ENCODE assay signal across 13 cellular contexts in genomic region chr5:73233053-73233460, GRCh38.
DNase-seq lines count a peak whose midpoint lies in the region; ATAC-seq and TF ChIP-seq lines count a peak whose summit lies in the region.
"Had no signal": no experiment of that assay in that cellular context is flagged by ENCODE, and none has a peak within 500 bp of the region (broad histone marks: within the 10 kb centered on the region; RNA-seq: fewer than 3 reads in every experiment).

No MANE protein-coding gene starts in this region.

- H3K27me3 Mint-ChIP-seq in naive B cell = peaks cover 59 to 84% (median 83%) of the 10 kb centered on the region in 3 donors

- H3K9me3 Mint-ChIP-seq in naive B cell = no peaks in the 10 kb centered on the region

- H3K4me3 ChIP-seq in SK-N-SH (ENCODE audit: low read depth in 2 of 2, low read length in 1 of 2) (no peak overlapping the region; a peak in 1 of 4 replicates), suprapubic skin (peak overlapping the region; percentile 42)

- H3K4me3 Mint-ChIP-seq in naive B cell = peak overlapping the region in 7 of 8 donors; percentile 18 to 83 (median 68)

- H3K9ac ChIP-seq in SK-N-SH = no peak overlapping the region

- CTCF ChIA-PET in SK-N-SH (lab: Yijun Ruan, JAX) = interaction anchor here (0.6 to 9.0 kb wide), 6 partner anchors 8 to 218 kb away, joined by 3 to 90 read pairs (median 4); partner anchors contain the start of gene FOXD1

- no peaks in the 10 kb centered on the region for H3K9me3 ChIP-seq in SK-N-SH
- no peaks in the 10 kb centered on the region for H3K9me3 ChIP-seq in suprapubic skin

- H3K4me1 ChIP-seq in SK-N-SH (ENCODE audit: control insufficient read depth in 1 of 2, insufficient read depth in 2 of 2, low read depth in 1 of 2, low read length in 1 of 2) = peaks cover 0 to 17% of the 10 kb centered on the region in 2 experiments; a peak in 2 of 4 replicates
- peaks cover 25% of the 10 kb centered on the region for H3K4me1 ChIP-seq in suprapubic skin

- no peak overlapping the region for H3K27ac ChIP-seq in SK-N-SH (ENCODE audit: low read depth in 2 of 2, low read length in 1 of 2)
- no peak overlapping the region for H3K27ac ChIP-seq in suprapubic skin

- no peak for TF ChIP-seq CTCF in SK-N-SH (IDR thresholded peaks at IDR 0.05)
- no peak for TF ChIP-seq CTCF in suprapubic skin (IDR thresholded peaks at IDR 0.05)

- H2AFZ ChIP-seq in SK-N-SH (ENCODE audit: low read depth) = peak overlapping the region; percentile 92; the same call in 1 of the 2 replicates

- H3K4me1 Mint-ChIP-seq in naive B cell = peaks cover 9 to 29% (median 28%) of the 10 kb centered on the region in 3 donors

- H3K27ac Mint-ChIP-seq in naive B cell = peak overlapping the region in 1 of 6 donors; percentile 44

- no peaks in the 10 kb centered on the region for H3K9me2 ChIP-seq in SK-N-SH

- no peaks in the 10 kb centered on the region for H3K36me3 ChIP-seq in SK-N-SH (replicated peaks in 1 of 2; ENCODE audit: control insufficient read depth in 1 of 2, insufficient read depth in 2 of 2, low read length in 1 of 2)
- H3K36me3 ChIP-seq in suprapubic skin = no peaks in the 10 kb centered on the region

- no peak for TF ChIP-seq RAD21 in SK-N-SH (IDR thresholded peaks at IDR 0.05; ENCODE audit: low read length)

- H4K20me1 ChIP-seq in SK-N-SH (ENCODE audit: insufficient read depth) = no peaks in the 10 kb centered on the region

- H3F3A ChIP-seq in SK-N-SH (replicated peaks; ENCODE audit: insufficient read depth) = peaks cover 16% of the 10 kb centered on the region

- H3K27me3 ChIP-seq in SK-N-SH (ENCODE audit: insufficient read depth) (no peaks in the 10 kb centered on the region), suprapubic skin (peaks cover 54% of the 10 kb centered on the region)

- 0 out of 2 replicates have a peak overlapping the region, but pooled peaks have one; percentile 63 for H3K4me2 ChIP-seq in SK-N-SH

- 20% methylated on average over 1 of the region's 17 CpGs for WGBS in SK-N-SH (ENCODE audit: low lambda C conversion rate)
- 42% methylated on average over 5 of the region's 17 CpGs for WGBS in suprapubic skin

- no peaks in the 10 kb centered on the region for H3K79me2 ChIP-seq in SK-N-SH (ENCODE audit: insufficient read depth)

- DNase-seq in SK-N-SH = no peak
- DNase-seq in ecto neural progenitor cell (ENCODE audit: low spot score) = peak; percentile 76
- no peak for DNase-seq in naive B cell
- DNase-seq in suprapubic skin (ENCODE audit: low spot score in 2 of 2) = no peak
- DNase-seq in NCI-H2171 treated with DMSO at 0.1 percent for 48 hours (lab: John Stamatoyannopoulos, UW) = no peak
- no peak for DNase-seq in DMS79 treated with DMSO at 0.1 percent for 48 hours (lab: John Stamatoyannopoulos, UW)
- DNase-seq in OCI-M1 (lab: John Stamatoyannopoulos, UW) = no peak
- DNase-seq: activated gamma-delta T cell, GDM1, left colon, NCI-H1105, T-helper 9 cell had no signal

- H3K36me3 Mint-ChIP-seq in naive B cell = no peaks in the 10 kb centered on the region

- ATAC-seq in SK-N-SH treated with all-trans-retinoic acid at 6 μM for 48 hours (no peak), naive B cell (ENCODE audit: low read depth in 2 of 2) (no peak)

- TF ChIP-seq EP300 in SK-N-SH (IDR thresholded peaks at IDR 0.05; ENCODE audit: borderline replicate concordance in 1 of 2, low read depth in 1 of 2, low read length in 1 of 2) (no peak), suprapubic skin (IDR thresholded peaks at IDR 0.05) (no peak)

- POLR2A ChIA-PET in SK-N-SH (lab: Yijun Ruan, JAX) = no interaction called here

- TF ChIP-seq POLR2A in suprapubic skin (IDR thresholded peaks at IDR 0.05) = no peak

TF ChIP-seq in SK-N-SH, 30 proteins besides CTCF, POLR2A, EP300 and RAD21:
- TF ChIP-seq ELF1 (IDR thresholded peaks at IDR 0.05) = no peak
- TF ChIP-seq NFIC (IDR thresholded peaks at IDR 0.05; ENCODE audit: borderline replicate concordance) = no peak
- TF ChIP-seq GABPA (IDR thresholded peaks at IDR 0.05; ENCODE audit: low read depth) = no peak
- no peak for TF ChIP-seq NRF1 (IDR thresholded peaks at IDR 0.05; ENCODE audit: low read depth, low read length)
- TF ChIP-seq TCF12 (IDR thresholded peaks at IDR 0.05) = no peak
- TF ChIP-seq POLR2AphosphoS5 (IDR thresholded peaks at IDR 0.05; ENCODE audit: low read depth, low read length) = no peak
- TF ChIP-seq MXI1 (IDR thresholded peaks at IDR 0.05; ENCODE audit: low read depth, low read length) = no peak

TF ChIP-seq in SK-N-SH treated with all-trans-retinoic acid at 6 μM for 48 hours, 23 proteins besides CTCF, POLR2A, EP300 and RAD21 (continues in another document):
- no peak for TF ChIP-seq ESRRG (CRISPR knock-in tag; IDR thresholded peaks at IDR 0.05)
- TF ChIP-seq BACH2 (CRISPR knock-in tag; IDR thresholded peaks at IDR 0.05; ENCODE audit: borderline replicate concordance) = no peak
- TF ChIP-seq, protein P1, sequence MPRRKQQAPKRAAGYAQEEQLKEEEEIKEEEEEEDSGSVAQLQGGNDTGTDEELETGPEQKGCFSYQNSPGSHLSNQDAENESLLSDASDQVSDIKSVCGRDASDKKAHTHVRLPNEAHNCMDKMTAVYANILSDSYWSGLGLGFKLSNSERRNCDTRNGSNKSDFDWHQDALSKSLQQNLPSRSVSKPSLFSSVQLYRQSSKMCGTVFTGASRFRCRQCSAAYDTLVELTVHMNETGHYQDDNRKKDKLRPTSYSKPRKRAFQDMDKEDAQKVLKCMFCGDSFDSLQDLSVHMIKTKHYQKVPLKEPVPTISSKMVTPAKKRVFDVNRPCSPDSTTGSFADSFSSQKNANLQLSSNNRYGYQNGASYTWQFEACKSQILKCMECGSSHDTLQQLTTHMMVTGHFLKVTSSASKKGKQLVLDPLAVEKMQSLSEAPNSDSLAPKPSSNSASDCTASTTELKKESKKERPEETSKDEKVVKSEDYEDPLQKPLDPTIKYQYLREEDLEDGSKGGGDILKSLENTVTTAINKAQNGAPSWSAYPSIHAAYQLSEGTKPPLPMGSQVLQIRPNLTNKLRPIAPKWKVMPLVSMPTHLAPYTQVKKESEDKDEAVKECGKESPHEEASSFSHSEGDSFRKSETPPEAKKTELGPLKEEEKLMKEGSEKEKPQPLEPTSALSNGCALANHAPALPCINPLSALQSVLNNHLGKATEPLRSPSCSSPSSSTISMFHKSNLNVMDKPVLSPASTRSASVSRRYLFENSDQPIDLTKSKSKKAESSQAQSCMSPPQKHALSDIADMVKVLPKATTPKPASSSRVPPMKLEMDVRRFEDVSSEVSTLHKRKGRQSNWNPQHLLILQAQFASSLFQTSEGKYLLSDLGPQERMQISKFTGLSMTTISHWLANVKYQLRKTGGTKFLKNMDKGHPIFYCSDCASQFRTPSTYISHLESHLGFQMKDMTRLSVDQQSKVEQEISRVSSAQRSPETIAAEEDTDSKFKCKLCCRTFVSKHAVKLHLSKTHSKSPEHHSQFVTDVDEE (CRISPR knock-in tag; IDR thresholded peaks at IDR 0.05) = no peak
- no peak for TF ChIP-seq ZNF565 (CRISPR knock-in tag; conservative IDR thresholded peaks at IDR 0.05; ENCODE audit: low read depth)
- TF ChIP-seq TCF4 (CRISPR knock-in tag; IDR thresholded peaks at IDR 0.05; ENCODE audit: borderline replicate concordance) = no peak
- TF ChIP-seq GLIS3 (CRISPR knock-in tag; IDR thresholded peaks at IDR 0.05) = no peak
- no peak for TF ChIP-seq ZFP30 (CRISPR knock-in tag; IDR thresholded peaks at IDR 0.05)
- no peak for TF ChIP-seq ZNF8 (CRISPR knock-in tag; IDR thresholded peaks at IDR 0.05)
- TF ChIP-seq CSDC2 (CRISPR knock-in tag; IDR thresholded peaks at IDR 0.05) = no peak
- TF ChIP-seq RARB (CRISPR knock-in tag; IDR thresholded peaks at IDR 0.05) = no peak
- TF ChIP-seq PPARA (CRISPR knock-in tag; IDR thresholded peaks at IDR 0.05; ENCODE audit: borderline replicate concordance) = no peak
- no peak for TF ChIP-seq CREB5 (CRISPR knock-in tag; IDR thresholded peaks at IDR 0.05; ENCODE audit: low read depth)
- no peak for TF ChIP-seq TOX (CRISPR knock-in tag; IDR thresholded peaks at IDR 0.05; ENCODE audit: borderline replicate concordance)
- no peak for TF ChIP-seq PATZ1 (CRISPR knock-in tag; IDR thresholded peaks at IDR 0.05; ENCODE audit: borderline replicate concordance)
